Comparison of ENCODE assay signal across 24 cellular contexts in genomic region chr1:21878840-21879478, GRCh38.
"Had no signal": no experiment of that assay in that cellular context is flagged by ENCODE, and none has a peak within 500 bp of the region (broad histone marks: within the 10 kb centered on the region; RNA-seq: fewer than 3 reads in every experiment).

No MANE protein-coding gene starts in this region.

- H3K9me3 Mint-ChIP-seq: mesothelial cell of epicardium; naive B cell; natural killer cell treated with Interleukin-12 subunit alpha and Interleukin-12 subunit beta and Interleukin-15 and Interleukin-18, amount 100 ng/mL, for 72 hours; neural crest cell; stimulated activated effector memory CD8-positive, alpha-beta T cell treated with anti-CD3 and anti-CD28 coated beads, Interleukin-12 subunit alpha, Interleukin-12 subunit beta, amount 100 ng/mL, for 72 hours; type B pancreatic cell had no signal

- H3K27me3 Mint-ChIP-seq: naive B cell; natural killer cell treated with Interleukin-12 subunit alpha and Interleukin-12 subunit beta and Interleukin-15 and Interleukin-18, amount 100 ng/mL, for 72 hours; progenitor cell of endocrine pancreas; type B pancreatic cell had no signal

- H3K4me1 ChIP-seq: esophagus squamous epithelium, parathyroid adenoma, thyroid gland had no signal

- ATAC-seq: mucosa of descending colon; natural killer cell treated with Interleukin-12 subunit alpha and Interleukin-12 subunit beta and Interleukin-15 and Interleukin-18, amount 100 ng/mL, for 72 hours; stimulated activated effector memory CD8-positive, alpha-beta T cell treated with anti-CD3 and anti-CD28 coated beads, Interleukin-12 subunit alpha, Interleukin-12 subunit beta, amount 100 ng/mL, for 72 hours had no signal

- FAIRE-seq: colon, keratinocyte had no signal

- H3K27me3 ChIP-seq: dorsolateral prefrontal cortex, esophagus squamous epithelium, stomach, thyroid gland had no signal

- H3K4me1 Mint-ChIP-seq: mesothelial cell of epicardium; naive B cell; neural crest cell; stimulated activated effector memory CD8-positive, alpha-beta T cell treated with anti-CD3 and anti-CD28 coated beads, Interleukin-12 subunit alpha, Interleukin-12 subunit beta, amount 100 ng/mL, for 72 hours had no signal

- H3K4me3 Mint-ChIP-seq: mesothelial cell of epicardium; naive B cell; natural killer cell treated with Interleukin-12 subunit alpha and Interleukin-12 subunit beta and Interleukin-15 and Interleukin-18, amount 100 ng/mL, for 72 hours; neural crest cell; stimulated activated effector memory CD8-positive, alpha-beta T cell treated with anti-CD3 and anti-CD28 coated beads, Interleukin-12 subunit alpha, Interleukin-12 subunit beta, amount 100 ng/mL, for 72 hours; type B pancreatic cell had no signal

- H3K27ac ChIP-seq: dorsolateral prefrontal cortex, esophagus squamous epithelium, parathyroid adenoma, stomach, thyroid gland had no signal

- H3K36me3 Mint-ChIP-seq: naive B cell; natural killer cell treated with Interleukin-12 subunit alpha and Interleukin-12 subunit beta and Interleukin-15 and Interleukin-18, amount 100 ng/mL, for 72 hours; stimulated activated effector memory CD8-positive, alpha-beta T cell treated with anti-CD3 and anti-CD28 coated beads, Interleukin-12 subunit alpha, Interleukin-12 subunit beta, amount 100 ng/mL, for 72 hours; type B pancreatic cell had no signal

- H3K9ac ChIP-seq: parathyroid adenoma had no signal

- H3K79me2 ChIP-seq: parathyroid adenoma had no signal

- H3K4me3 ChIP-seq: dorsolateral prefrontal cortex, esophagus squamous epithelium, mucosa of descending colon, skin epidermis, stomach, thyroid gland had no signal

- H3K9me3 ChIP-seq: esophagus squamous epithelium, mucosa of descending colon, stomach, thyroid gland had no signal

- DNase-seq: central memory CD4-positive, alpha-beta T cell; dorsolateral prefrontal cortex; effector CD4-positive, alpha-beta T cell; esophagus squamous epithelium; foreskin melanocyte; mesenchymal stem cell; mucosa of descending colon; naive B cell; stimulated activated CD4-positive, alpha-beta T cell treated with anti-CD3 and anti-CD28 coated beads, Interleukin-12 subunit alpha, Interleukin-12 subunit beta, amount 100 ng/mL, for 4 hours; stimulated activated CD4-positive, alpha-beta T cell treated with anti-CD3 and anti-CD28 coated beads, Interleukin-2, amount 100 ng/mL, for 24 hours; stimulated activated CD4-positive, alpha-beta T cell treated with anti-CD3 and anti-CD28 coated beads, Interleukin-4, amount 100 ng/mL, for 24 hours; stimulated activated naive CD4-positive, alpha-beta T cell treated with Interleukin-2 at 50 U/mL for 16 hours; stomach; thyroid gland had no signal

- H3K27ac Mint-ChIP-seq: mesothelial cell of epicardium; naive B cell; natural killer cell treated with Interleukin-12 subunit alpha and Interleukin-12 subunit beta and Interleukin-15 and Interleukin-18, amount 100 ng/mL, for 72 hours; progenitor cell of endocrine pancreas; stimulated activated effector memory CD8-positive, alpha-beta T cell treated with anti-CD3 and anti-CD28 coated beads, Interleukin-12 subunit alpha, Interleukin-12 subunit beta, amount 100 ng/mL, for 72 hours; type B pancreatic cell had no signal

- H2AFZ ChIP-seq: parathyroid adenoma had no signal
